ENCODE assay signal across 14 cellular contexts in genomic region chr10:77267703-77268630, GRCh38.
DNase-seq lines count a peak whose midpoint lies in the region; ATAC-seq and TF ChIP-seq lines count a peak whose summit lies in the region.
"Had no signal": no experiment of that assay in that cellular context is flagged by ENCODE, and none has a peak within 500 bp of the region (broad histone marks: within the 10 kb centered on the region; RNA-seq: fewer than 3 reads in every experiment).

No MANE protein-coding gene starts in this region.

- H3K9me3 ChIP-seq in HEK293 (ENCODE audit: control insufficient read depth, insufficient read depth, low read depth, low read length) (no peaks in the 10 kb centered on the region), sigmoid colon (no peaks in the 10 kb centered on the region)
- H3K9me3 ChIP-seq: suprapubic skin had no signal

- H3K27ac Mint-ChIP-seq in naive thymus-derived CD8-positive, alpha-beta T cell = no peak overlapping the region
- H3K27ac Mint-ChIP-seq: activated naive CD8-positive, alpha-beta T cell treated with anti-CD3 and anti-CD28 coated beads for 36 hours; natural killer cell had no signal

- no peak for ATAC-seq in HG02588 (IDR thresholded peaks at IDR 0.05; ENCODE audit: unreplicated experiment)
- no peak for ATAC-seq in naive thymus-derived CD8-positive, alpha-beta T cell
- ATAC-seq: activated T-cell treated with anti-CD3 and anti-CD28 coated beads, Interleukin-2, amount 50 U/mL, for 4 hours; natural killer cell had no signal

- CTCF ChIA-PET in HEK293 (lab: Yijun Ruan, JAX) = interaction anchor here (0.8 to 1.2 kb wide), 2 partner anchors 94 to 444 kb away, joined by 4 to 6 read pairs; no protein-coding TSS in a partner anchor

- no peak for TF ChIP-seq POLR2A in sigmoid colon (IDR thresholded peaks at IDR 0.05)

- H3K4me1 Mint-ChIP-seq in naive thymus-derived CD8-positive, alpha-beta T cell = peaks cover 28 to 43% (median 37%) of the 10 kb centered on the region in 4 donors

- no peak for TF ChIP-seq EP300 in sigmoid colon (IDR thresholded peaks at IDR 0.05)

- TF ChIP-seq CTCF in HEK293 (tag by site-specific recombination; IDR thresholded peaks at IDR 0.05) (no peak), astrocyte of the spinal cord (IDR thresholded peaks at IDR 0.05; ENCODE audit: low read depth, low read length) (no peak), sigmoid colon (IDR thresholded peaks at IDR 0.05) (no peak)

- peak; percentile 68 for DNase-seq in NCI-H1694 (lab: John Stamatoyannopoulos, UW)
- peak; percentile 58 for DNase-seq in astrocyte of the spinal cord (ENCODE audit: low read depth, low spot score)
- no peak for DNase-seq in sigmoid colon
- no peak for DNase-seq in globus pallidus (ENCODE audit: low spot score)
- no peak for DNase-seq in naive thymus-derived CD8-positive, alpha-beta T cell
- DNase-seq: activated naive CD8-positive, alpha-beta T cell treated with anti-CD3 and anti-CD28 coated beads for 36 hours; activated T-cell treated with anti-CD3 and anti-CD28 coated beads, Interleukin-2, amount 50 U/mL, for 4 hours; DMS 273 treated with DMSO at 0.1 percent for 48 hours; foreskin fibroblast; natural killer cell; stimulated activated CD4-positive, alpha-beta T cell treated with anti-CD3 and anti-CD28 coated beads, Interleukin-1b, Interleukin-23, amount 100 ng/mL, for 48 hours had no signal

- no peaks in the 10 kb centered on the region for H3K27me3 Mint-ChIP-seq in naive thymus-derived CD8-positive, alpha-beta T cell
- H3K27me3 Mint-ChIP-seq: activated naive CD8-positive, alpha-beta T cell treated with anti-CD3 and anti-CD28 coated beads for 36 hours had no signal

- H3K4me3 ChIP-seq in HEK293 (ENCODE audit: low read depth, low read length) (no peak overlapping the region), astrocyte of the spinal cord (ENCODE audit: low read depth, low read length) (no peak overlapping the region), sigmoid colon (no peak overlapping the region)
- H3K4me3 ChIP-seq: suprapubic skin had no signal

- H3K27ac ChIP-seq in HEK293 (ENCODE audit: extremely low read depth, low read depth, low read length) = no peak overlapping the region
- peak overlapping the region in 3 of 4 donors; percentile 68 to 86 (median 78) for H3K27ac ChIP-seq in sigmoid colon
- H3K27ac ChIP-seq: suprapubic skin had no signal

- WGBS in sigmoid colon, 2 donors = 90 to 94% methylated on average over 6 of the region's 6 CpGs

- peaks cover 3% of the 10 kb centered on the region; the same call in 1 of the 2 replicates for H3K4me1 ChIP-seq in HEK293 (ENCODE audit: control insufficient read depth, insufficient read depth, low read length)
- H3K4me1 ChIP-seq in sigmoid colon = peaks cover 0 to 66% (median 55%) of the 10 kb centered on the region in 4 donors
- H3K4me1 ChIP-seq: suprapubic skin had no signal

- no peaks in the 10 kb centered on the region for H3K9me3 Mint-ChIP-seq in naive thymus-derived CD8-positive, alpha-beta T cell
- H3K9me3 Mint-ChIP-seq: activated T-cell treated with anti-CD3 and anti-CD28 coated beads, Interleukin-2, amount 50 U/mL, for 4 hours had no signal

- no peak overlapping the region for H3K4me3 Mint-ChIP-seq in naive thymus-derived CD8-positive, alpha-beta T cell
- H3K4me3 Mint-ChIP-seq: activated naive CD8-positive, alpha-beta T cell treated with anti-CD3 and anti-CD28 coated beads for 36 hours; activated T-cell treated with anti-CD3 and anti-CD28 coated beads, Interleukin-2, amount 50 U/mL, for 4 hours; natural killer cell had no signal

- intact Hi-C loops in sigmoid colon (cut with DNase I) = no loop called here

- H3K36me3 ChIP-seq in HEK293 (ENCODE audit: control insufficient read depth in 2 of 2, insufficient read depth in 1 of 2, low read length in 2 of 2) (no peaks in the 10 kb centered on the region), sigmoid colon (no peaks in the 10 kb centered on the region)
- H3K36me3 ChIP-seq: suprapubic skin had no signal

- no peaks in the 10 kb centered on the region for H3K27me3 ChIP-seq in sigmoid colon

- in situ Hi-C loops in astrocyte of the spinal cord (cut with HindIII; ENCODE audit: low sequenced_read_pairs) = no loop called here

- no peaks in the 10 kb centered on the region for H3K36me3 Mint-ChIP-seq in naive thymus-derived CD8-positive, alpha-beta T cell
- H3K36me3 Mint-ChIP-seq: activated naive CD8-positive, alpha-beta T cell treated with anti-CD3 and anti-CD28 coated beads for 36 hours; natural killer cell had no signal

- POLR2A ChIA-PET in HEK293 (lab: Yijun Ruan, JAX) = no interaction called here
- POLR2A ChIA-PET in naive thymus-derived CD8-positive, alpha-beta T cell (lab: Charles Lee) = no interaction called here

TF ChIP-seq in HEK293, 187 proteins besides CTCF, POLR2A, EP300 and RAD21:
- TF ChIP-seq GLIS1 (tag by site-specific recombination; IDR thresholded peaks at IDR 0.05) = peak; percentile 20; the same call in 1 of the 2 replicates
- TF ChIP-seq ZNF544 (tag by site-specific recombination; IDR thresholded peaks at IDR 0.05) = no peak
- TF ChIP-seq PRDM4 (tag by site-specific recombination; IDR thresholded peaks at IDR 0.05) = peak; percentile 84

Comparison
In these comparisons a context has a peak if more than half of its experiments do, and no peak if none do; other contexts are left out.
1. DNase-seq: peak in NCI-H1694 (single experiment) and astrocyte of the spinal cord (single experiment); none in sigmoid colon (single experiment), globus pallidus (single experiment) and naive thymus-derived CD8-positive, alpha-beta T cell (0 of 10).